ENCODE assay signal across 24 cellular contexts in genomic region chr9:87491488-87491887, GRCh38.
"Had no signal": no experiment of that assay in that cellular context is flagged by ENCODE, and none has a peak within 500 bp of the region (broad histone marks: within the 10 kb centered on the region; RNA-seq: fewer than 3 reads in every experiment).

No MANE protein-coding gene starts in this region.

- ATAC-seq: naive thymus-derived CD4-positive, alpha-beta T cell; right lobe of liver; stimulated activated memory B cell treated with anti-CD40 and anti-IgM and Interleukin-4, amounts not matched to agents 10 μg/mL and 1 μg/mL and 100 μg/mL, for 72 hours had no signal

- DNase-seq: islet precursor cell; left ventricle myocardium inferior; mesendoderm; naive thymus-derived CD4-positive, alpha-beta T cell; ovary; right lobe of liver; stimulated activated CD4-positive, alpha-beta T cell treated with anti-CD3 and anti-CD28 coated beads, Interleukin-1b, Interleukin-23, amount 100 ng/mL, for 48 hours; stimulated activated CD4-positive, alpha-beta T cell treated with anti-CD3 and anti-CD28 coated beads, Interleukin-2, amount 100 ng/mL, for 48 hours; stimulated activated CD4-positive, alpha-beta T cell treated with anti-CD3 and anti-CD28 coated beads, Interleukin-4, amount 100 ng/mL, for 4 hours; stimulated activated CD8-positive, alpha-beta memory T cell treated with anti-CD3 and anti-CD28 coated beads, Interleukin-4, amount 100 ng/mL, for 48 hours; stimulated activated naive CD4-positive, alpha-beta T cell treated with Interleukin-2 at 50 U/mL for 16 hours; stomach; testis; thyroid gland; transverse colon; upper lobe of left lung had no signal

- H3K27ac Mint-ChIP-seq: mesothelial cell of epicardium; naive thymus-derived CD4-positive, alpha-beta T cell; natural killer cell treated with Interleukin-12 subunit alpha and Interleukin-12 subunit beta and Interleukin-15 and Interleukin-18, amount 100 ng/mL, for 72 hours; progenitor cell of endocrine pancreas; stimulated activated memory B cell treated with anti-CD40 and anti-IgM and Interleukin-4, amounts not matched to agents 10 μg/mL and 1 μg/mL and 100 μg/mL, for 72 hours had no signal

- H3K9me3 ChIP-seq: left ventricle myocardium inferior, ovary, right atrium auricular region, right lobe of liver, stomach, testis, thyroid gland, transverse colon, upper lobe of left lung, vagina had no signal

- H3K36me3 ChIP-seq: left ventricle myocardium inferior, ovary, right atrium auricular region, right lobe of liver, stomach, thyroid gland, transverse colon, upper lobe of left lung, vagina had no signal

- H3K4me2 ChIP-seq: smooth muscle cell had no signal

- H3K9me3 Mint-ChIP-seq: mesothelial cell of epicardium; natural killer cell treated with Interleukin-12 subunit alpha and Interleukin-12 subunit beta and Interleukin-15 and Interleukin-18, amount 100 ng/mL, for 72 hours had no signal

- H3K4me1 Mint-ChIP-seq: stimulated activated memory B cell treated with anti-CD40 and anti-IgM and Interleukin-4, amounts not matched to agents 10 μg/mL and 1 μg/mL and 100 μg/mL, for 72 hours had no signal

- H3K4me3 ChIP-seq: left ventricle myocardium inferior, lung, ovary, right atrium auricular region, right lobe of liver, smooth muscle cell, stomach, testis, thyroid gland, transverse colon, upper lobe of left lung, vagina had no signal

- H3K27me3 ChIP-seq: ovary, right atrium auricular region, right lobe of liver, stomach, testis, thyroid gland, transverse colon, upper lobe of left lung, vagina had no signal

- H3K4me3 Mint-ChIP-seq: mesothelial cell of epicardium; naive thymus-derived CD4-positive, alpha-beta T cell; natural killer cell treated with Interleukin-12 subunit alpha and Interleukin-12 subunit beta and Interleukin-15 and Interleukin-18, amount 100 ng/mL, for 72 hours; stimulated activated memory B cell treated with anti-CD40 and anti-IgM and Interleukin-4, amounts not matched to agents 10 μg/mL and 1 μg/mL and 100 μg/mL, for 72 hours had no signal

- H3K27ac ChIP-seq: left ventricle myocardium inferior, ovary, right atrium auricular region, right lobe of liver, stomach, testis, thyroid gland, transverse colon, upper lobe of left lung, vagina had no signal

- H3K4me1 ChIP-seq: left ventricle myocardium inferior, right atrium auricular region, right lobe of liver, testis, thyroid gland, transverse colon, vagina had no signal
